Comparison of ENCODE assay signal across 25 cellular contexts in genomic region chr7:67553378-67553777, GRCh38.
"Had no signal": no experiment of that assay in that cellular context is flagged by ENCODE, and none has a peak within 500 bp of the region (broad histone marks: within the 10 kb centered on the region; RNA-seq: fewer than 3 reads in every experiment).

No MANE protein-coding gene starts in this region.

- H3K36me3 ChIP-seq: adrenal gland, breast epithelium, esophagus squamous epithelium, gastroesophageal sphincter, spleen, thoracic aorta, upper lobe of left lung had no signal

- H3K27me3 Mint-ChIP-seq: activated naive CD8-positive, alpha-beta T cell; activated T-cell treated with anti-CD3 and anti-CD28 coated beads, Interleukin-2, amount 50 U/mL, for 24 hours; activated T-helper 17 cell treated with anti-CD3 and anti-CD28 coated beads, Interleukin-2, amount 50 U/mL, for 72 hours; central memory CD8-positive, alpha-beta T cell; naive thymus-derived CD4-positive, alpha-beta T cell had no signal

- ATAC-seq: activated T-helper 17 cell treated with anti-CD3 and anti-CD28 coated beads, Interleukin-2, amount 50 U/mL, for 72 hours; gastroesophageal sphincter; left cardiac atrium; naive thymus-derived CD4-positive, alpha-beta T cell; WTC11 had no signal

- DNase-seq: activated CD8-positive, alpha-beta memory T cell treated with anti-CD3 and anti-CD28 coated beads for 24 hours; activated CD8-positive, alpha-beta memory T cell treated with anti-CD3 and anti-CD28 coated beads, Interleukin-2, amount 50 U/mL, for 4 hours; activated naive CD4-positive, alpha-beta T cell; activated T-cell treated with anti-CD3 and anti-CD28 coated beads, Interleukin-2, amount 50 U/mL, for 24 hours; adrenal gland; endodermal cell; esophagus squamous epithelium; head of caudate nucleus; left cardiac atrium; naive thymus-derived CD4-positive, alpha-beta T cell; posterior cingulate gyrus; retina; spleen; stimulated activated CD4-positive, alpha-beta T cell treated with anti-CD3 and anti-CD28 coated beads, Interleukin-4, amount 100 ng/mL, for 1 hour; stimulated activated naive CD4-positive, alpha-beta T cell; T-helper 9 cell had no signal

- H3K4me3 ChIP-seq: adrenal gland, breast epithelium, esophagus squamous epithelium, gastroesophageal sphincter, spleen, thoracic aorta, upper lobe of left lung had no signal

- H3K4me1 ChIP-seq: adrenal gland, breast epithelium, esophagus squamous epithelium, gastroesophageal sphincter, spleen had no signal

- H3K9me3 ChIP-seq: adrenal gland, esophagus squamous epithelium, gastroesophageal sphincter, thoracic aorta had no signal

- H3K27ac ChIP-seq: adrenal gland, breast epithelium, esophagus squamous epithelium, gastroesophageal sphincter, spleen, thoracic aorta, upper lobe of left lung had no signal

- H3K4me1 Mint-ChIP-seq: activated T-helper 17 cell treated with anti-CD3 and anti-CD28 coated beads, Interleukin-2, amount 50 U/mL, for 72 hours; central memory CD8-positive, alpha-beta T cell; endodermal cell; naive thymus-derived CD4-positive, alpha-beta T cell; neural crest cell; WTC11 had no signal

- H3K27ac Mint-ChIP-seq: activated naive CD8-positive, alpha-beta T cell; activated T-cell treated with anti-CD3 and anti-CD28 coated beads, Interleukin-2, amount 50 U/mL, for 24 hours; activated T-helper 17 cell treated with anti-CD3 and anti-CD28 coated beads, Interleukin-2, amount 50 U/mL, for 72 hours; endodermal cell; naive thymus-derived CD4-positive, alpha-beta T cell; WTC11 had no signal

- H3K27me3 ChIP-seq: adrenal gland, breast epithelium, esophagus squamous epithelium, gastroesophageal sphincter, spleen, upper lobe of left lung had no signal

- H3K4me3 Mint-ChIP-seq: activated naive CD8-positive, alpha-beta T cell; activated T-cell treated with anti-CD3 and anti-CD28 coated beads, Interleukin-2, amount 50 U/mL, for 24 hours; activated T-helper 17 cell treated with anti-CD3 and anti-CD28 coated beads, Interleukin-2, amount 50 U/mL, for 72 hours; central memory CD8-positive, alpha-beta T cell; endodermal cell; naive thymus-derived CD4-positive, alpha-beta T cell; neural crest cell; WTC11 had no signal

- H3K36me3 Mint-ChIP-seq: activated naive CD8-positive, alpha-beta T cell; naive thymus-derived CD4-positive, alpha-beta T cell; WTC11 had no signal

- H3K9me3 Mint-ChIP-seq: activated T-cell treated with anti-CD3 and anti-CD28 coated beads, Interleukin-2, amount 50 U/mL, for 24 hours had no signal
